8 cellular contexts compared by ENCODE assay signal in the genomic region with DNA sequence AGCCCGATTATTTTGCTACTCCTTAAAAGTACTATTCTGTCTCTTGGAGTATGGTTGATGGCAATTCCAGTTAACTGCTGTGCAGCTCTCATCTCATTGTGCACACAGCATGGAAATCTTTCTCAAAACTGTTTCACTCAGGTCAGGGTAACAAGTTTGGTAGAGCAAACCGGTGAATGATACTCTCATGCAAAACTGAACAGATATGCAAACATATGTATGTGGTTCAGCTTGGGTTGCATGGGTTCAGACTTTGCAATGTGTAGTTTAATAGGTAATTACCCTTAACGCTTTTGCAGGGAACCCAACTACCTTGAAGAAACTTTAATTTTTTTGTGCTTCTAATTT. TPM values are rescaled to one million over a fixed set of nuclear protein-coding genes. Genes with fewer than 3 reads are reported as not detected.
DNase-seq lines count a peak whose midpoint lies in the region; ATAC-seq and TF ChIP-seq lines count a peak whose summit lies in the region.

No MANE protein-coding gene starts in this region.

- H3K4me1 ChIP-seq in ES-I3 (ENCODE audit: insufficient read depth, low read length) (0 out of 2 replicates have a peak, but pooled peaks cover 20% of the 10 kb centered on the region), ectodermal cell (ENCODE audit: control insufficient read depth, insufficient read depth, low read length) (peaks cover 25% of the 10 kb centered on the region), neutrophil (ENCODE audit: control insufficient read depth in 1 of 2, insufficient read depth in 1 of 2, low read depth in 1 of 2, low read length in 1 of 2) (peaks cover 60 to 64% of the 10 kb centered on the region in 2 experiments)

- ATAC-seq in HG02678 (IDR thresholded peaks at IDR 0.05; ENCODE audit: unreplicated experiment) (no peak), HG02642 (IDR thresholded peaks at IDR 0.05; ENCODE audit: poor library complexity, unreplicated experiment) (no peak)

- peak overlapping the region; percentile 100 for H3K4me3 ChIP-seq in ectodermal cell (ENCODE audit: insufficient read depth, low read depth, low read length)
- H3K4me3 ChIP-seq in neutrophil (ENCODE audit: low read depth in 1 of 2, low read length in 1 of 2): peak overlapping the region; percentile 77 to 94

- H3K9me3 ChIP-seq in ES-I3 (ENCODE audit: control insufficient read depth, insufficient read depth, low read length): no peaks in the 10 kb centered on the region; the same call in 1 of the 2 replicates
- H3K9me3 ChIP-seq in ectodermal cell (ENCODE audit: control insufficient read depth, low read length): no peaks in the 10 kb centered on the region
- H3K9me3 ChIP-seq in neutrophil: no peaks in the 10 kb centered on the region

- 39 to 72% methylated on average over 2 to 3 of the region's 3 CpGs for WGBS in ectodermal cell, 2 experiments

- peak; percentile 46 for DNase-seq in NAMALWA (ENCODE audit: low spot score)
- DNase-seq in OCI-M2 (lab: John Stamatoyannopoulos, UW; ENCODE audit: unreplicated experiment): no peak
- DNase-seq in SW480 (ENCODE audit: low spot score): no peak

- H3K27ac ChIP-seq in ectodermal cell (ENCODE audit: insufficient read depth, low read depth, low read length, poor library complexity, severe bottlenecking) (peak overlapping the region; percentile 96), neutrophil (peak overlapping the region; percentile 92)

- H3K9ac ChIP-seq in ES-I3 (ENCODE audit: low read depth, low read length): peak overlapping the region; percentile 98

- H3K27me3 ChIP-seq in ectodermal cell (ENCODE audit: control insufficient read depth, insufficient read depth, low read length, poor library complexity, severe bottlenecking): no peaks in the 10 kb centered on the region
- H3K27me3 ChIP-seq in neutrophil: no peaks in the 10 kb centered on the region

- peaks cover 11% of the 10 kb centered on the region for H3K36me3 ChIP-seq in ES-I3 (ENCODE audit: insufficient read depth, low read length)
- H3K36me3 ChIP-seq in ectodermal cell (ENCODE audit: control insufficient read depth, insufficient read depth, low read length): peaks cover 4% of the 10 kb centered on the region
- no peaks in the 10 kb centered on the region for H3K36me3 ChIP-seq in neutrophil

- TF ChIP-seq CTCF in neutrophil (IDR thresholded peaks at IDR 0.05): no peak

RNA-seq across cellular contexts. Expression of a gene that starts 2.2 kb away (rescaled TPM):
- 54.0 TPM for polyA plus RNA-seq in ectodermal cell (2013, experiment 1 of 4)
- 46.8 TPM for polyA plus RNA-seq in ectodermal cell (2013, experiment 2 of 4)
- 35.4 TPM for polyA plus RNA-seq in ectodermal cell (2013, experiment 3 of 4)
- 40.9 TPM for polyA plus RNA-seq in ectodermal cell (2013, experiment 4 of 4)
